In the genomic region with DNA sequence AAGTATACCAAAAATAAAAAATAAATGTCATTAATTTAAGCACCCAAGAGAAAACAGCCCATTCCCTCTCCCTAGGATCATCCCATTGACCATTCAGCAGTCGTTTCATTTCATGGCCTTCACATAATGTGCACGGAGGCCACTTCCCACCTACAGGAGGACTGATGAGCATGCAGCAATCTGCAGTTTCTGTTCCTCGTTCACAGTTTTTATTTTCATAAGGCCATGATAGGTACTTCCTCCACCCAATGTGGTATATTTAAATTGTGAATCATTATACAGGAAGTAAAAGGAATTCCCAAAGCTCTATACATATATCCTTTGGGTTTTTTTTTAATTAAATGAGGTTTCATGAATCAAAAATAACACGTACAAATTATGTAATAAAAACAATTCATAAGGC, we compare ENCODE assay signal across 8 cellular contexts. TPM values are rescaled to one million over a fixed set of nuclear protein-coding genes. Genes with fewer than 3 reads are reported as not detected.
A peak's percentile ranks its signal among the peaks of the same experiment; 100 is the strongest.
DNase-seq lines count a peak whose midpoint lies in the region; ATAC-seq and TF ChIP-seq lines count a peak whose summit lies in the region.

No MANE protein-coding gene starts in this region.

- peak; percentile 48 for TF ChIP-seq CTCF in astrocyte of the spinal cord (IDR thresholded peaks at IDR 0.05; ENCODE audit: low read depth, low read length)

- H3K4me2 ChIP-seq in BLaER1, result peak overlapping the region; percentile 41

- H3K27me3 ChIP-seq in BLaER1, result no peaks in the 10 kb centered on the region

- WGBS in mesodermal cell (ENCODE audit: insufficient coverage in 2 of 2), 2 experiments, result 76 to 91% methylated on average over 2 of the region's 4 CpGs

- in situ Hi-C loops in astrocyte of the spinal cord (cut with HindIII; ENCODE audit: low sequenced_read_pairs), result loop anchor here (25.0 kb wide), 1 partner anchor 255 kb away; the partner anchor contains the start of gene F3

- H3K9me3 ChIP-seq in BLaER1 (peaks cover 5% of the 10 kb centered on the region; the same call in 1 of the 2 replicates), mesodermal cell (ENCODE audit: control insufficient read depth, low read length) (no peaks in the 10 kb centered on the region)

- peaks cover 51% of the 10 kb centered on the region for H3K4me1 ChIP-seq in BLaER1
- H3K4me1 ChIP-seq in mesodermal cell (ENCODE audit: control insufficient read depth, insufficient read depth, low read length, poor library complexity, severe bottlenecking), result peaks cover 5% of the 10 kb centered on the region

- DNase-seq in astrocyte of the spinal cord (ENCODE audit: low read depth, low spot score) (no peak), DMS 273 (lab: John Stamatoyannopoulos, UW; ENCODE audit: unreplicated experiment) (no peak), OCI-M2 (lab: John Stamatoyannopoulos, UW; ENCODE audit: unreplicated experiment) (no peak), NCI-H146 treated with DMSO at 0.1 percent for 48 hours (lab: John Stamatoyannopoulos, UW; ENCODE audit: unreplicated experiment) (no peak)

- H3K27ac ChIP-seq in BLaER1 (no peak overlapping the region), mesodermal cell (ENCODE audit: low read depth, low read length, severe bottlenecking) (peak overlapping the region; percentile 32)

- H4K20me1 ChIP-seq in BLaER1, result no peaks in the 10 kb centered on the region

- no peak overlapping the region for H3K4me3 ChIP-seq in BLaER1
- no peak overlapping the region for H3K4me3 ChIP-seq in astrocyte of the spinal cord (ENCODE audit: low read depth, low read length)
- H3K4me3 ChIP-seq in mesodermal cell (ENCODE audit: extremely low read depth, insufficient read depth, low read length, poor library complexity, severe bottlenecking), result no peak overlapping the region

- H3K9ac ChIP-seq in BLaER1, result no peak overlapping the region

- ATAC-seq in GM21381 (IDR thresholded peaks at IDR 0.05; ENCODE audit: unreplicated experiment), result peak; percentile 99
- ATAC-seq in HG03558 (IDR thresholded peaks at IDR 0.05; ENCODE audit: extremely low read depth, unreplicated experiment), result peak; percentile 96

- no peaks in the 10 kb centered on the region for H3K36me3 ChIP-seq in BLaER1
- H3K36me3 ChIP-seq in mesodermal cell (ENCODE audit: control insufficient read depth, insufficient read depth, low read length), result no peaks in the 10 kb centered on the region

RNA-seq across cellular contexts. Expression of gene SLC44A3, which starts 27.7 kb away (rescaled TPM):
- polyA plus RNA-seq in mesodermal cell (2013, experiment 1 of 2), result 1.8 TPM
- polyA plus RNA-seq in mesodermal cell (2013, experiment 2 of 2), result 1.8 TPM
